In genomic region chr16:64459402-64459801, GRCh38 we compare ENCODE assay signal across 17 cellular contexts.
A peak's percentile ranks its signal among the peaks of the same experiment; 100 is the strongest.
DNase-seq lines count a peak whose midpoint lies in the region; FAIRE-seq and TF ChIP-seq lines count a peak whose summit lies in the region.
"Had no signal": no experiment of that assay in that cellular context is flagged by ENCODE, and none has a peak within 500 bp of the region (broad histone marks: within the 10 kb centered on the region; RNA-seq: fewer than 3 reads in every experiment).

No MANE protein-coding gene starts in this region.

- H3K9me3 Mint-ChIP-seq in astrocyte (ENCODE audit: unreplicated experiment) (peaks cover 4% of the 10 kb centered on the region), nephron (peaks cover 6% of the 10 kb centered on the region)
- H3K9me3 Mint-ChIP-seq: GM23338, H9 had no signal

- no peaks in the 10 kb centered on the region for H3K27me3 ChIP-seq in astrocyte (ENCODE audit: insufficient read depth, low read length)

- no peak for FAIRE-seq in astrocyte (lab: Jason Lieb, UNC)
- FAIRE-seq: GM12891, GM18507 had no signal

- H3K27ac Mint-ChIP-seq in astrocyte (ENCODE audit: unreplicated experiment), result peak overlapping the region; percentile 58
- H3K27ac Mint-ChIP-seq in nephron, result peak overlapping the region in 2 of 3 experiments; percentile 41 to 73
- H3K27ac Mint-ChIP-seq: CD4-positive, alpha-beta memory T cell; GM23338; H9 had no signal

- no peak for TF ChIP-seq CTCF in astrocyte (IDR thresholded peaks at IDR 0.05; ENCODE audit: insufficient read depth, low read depth, low read length)
- no peak for TF ChIP-seq CTCF in epithelial cell of esophagus (IDR thresholded peaks at IDR 0.05; ENCODE audit: insufficient read depth, low read depth, low read length, missing control alignments)
- TF ChIP-seq CTCF in nephron (IDR thresholded peaks at IDR 0.05; ENCODE audit: unreplicated experiment in 3 of 3), result no peak

- H3K4me1 Mint-ChIP-seq in astrocyte (ENCODE audit: low read depth, unreplicated experiment) (peaks cover 10% of the 10 kb centered on the region), nephron (peaks cover 13% of the 10 kb centered on the region)
- H3K4me1 Mint-ChIP-seq: CD4-positive, alpha-beta memory T cell had no signal

- H3K4me1 ChIP-seq in astrocyte (ENCODE audit: insufficient read depth, low read length), result no peaks in the 10 kb centered on the region

- no peaks in the 10 kb centered on the region for H3K27me3 Mint-ChIP-seq in astrocyte (ENCODE audit: low read depth, unreplicated experiment)
- H3K27me3 Mint-ChIP-seq in nephron (ENCODE audit: low read depth), result no peaks in the 10 kb centered on the region
- H3K27me3 Mint-ChIP-seq: CD4-positive, alpha-beta memory T cell had no signal

- DNase-seq in astrocyte (ENCODE audit: low read depth), result peak; percentile 52
- peak; percentile 27 for DNase-seq in epithelial cell of esophagus (ENCODE audit: low read depth)
- DNase-seq in mucosa of gallbladder (ENCODE audit: low spot score), result no peak
- no peak for DNase-seq in NCI-H774 (lab: John Stamatoyannopoulos, UW)
- no peak for DNase-seq in foreskin melanocyte
- DNase-seq: C1 segment of cervical spinal cord; Calu3; CD4-positive, alpha-beta memory T cell; COR-L47; DMS53; DMS79 treated with DMSO at 0.1 percent for 48 hours; GF-D8; H9 had no signal

- no peak overlapping the region for H3K4me2 ChIP-seq in astrocyte (ENCODE audit: low read length)
- H3K4me2 ChIP-seq: GM23338 had no signal

- H3K36me3 Mint-ChIP-seq in astrocyte (ENCODE audit: low read depth, unreplicated experiment) (no peaks in the 10 kb centered on the region), nephron (ENCODE audit: low read depth) (no peaks in the 10 kb centered on the region)
- H3K36me3 Mint-ChIP-seq: CD4-positive, alpha-beta memory T cell had no signal

- no peak overlapping the region for H2AFZ ChIP-seq in astrocyte (ENCODE audit: low read depth, low read length)
- H2AFZ ChIP-seq: GM23338 had no signal

- no peaks in the 10 kb centered on the region for H3K9me3 ChIP-seq in astrocyte (ENCODE audit: insufficient read depth, low read depth, low read length)

- H3K4me3 ChIP-seq in astrocyte (ENCODE audit: insufficient read depth, low read depth, low read length), result no peak overlapping the region
- no peak overlapping the region for H3K4me3 ChIP-seq in epithelial cell of esophagus (ENCODE audit: low read length)
- H3K4me3 ChIP-seq: GM23338 had no signal

- no peak overlapping the region for H3K9ac ChIP-seq in astrocyte (ENCODE audit: low read length)

- H3K27ac ChIP-seq in astrocyte (ENCODE audit: low read depth, low read length), result no peak overlapping the region

- no peaks in the 10 kb centered on the region for H3K36me3 ChIP-seq in astrocyte (ENCODE audit: insufficient read depth, low read length)

- H3K4me3 Mint-ChIP-seq in astrocyte (ENCODE audit: unreplicated experiment), result no peak overlapping the region
- no peak overlapping the region for H3K4me3 Mint-ChIP-seq in nephron
- H3K4me3 Mint-ChIP-seq: CD4-positive, alpha-beta memory T cell; GM23338; H9 had no signal

- H4K20me1 ChIP-seq in astrocyte (ENCODE audit: insufficient read depth, low read length), result no peaks in the 10 kb centered on the region

- no peaks in the 10 kb centered on the region for H3K79me2 ChIP-seq in astrocyte (ENCODE audit: insufficient read depth, low read length)

Comparison
In these comparisons a context has a peak if more than half of its experiments do, and no peak if none do; other contexts are left out.
1. DNase-seq: peak in astrocyte (single experiment) and epithelial cell of esophagus (single experiment); none in mucosa of gallbladder (single experiment), NCI-H774 (single experiment) and foreskin melanocyte (single experiment).